1 cellular context compared by ENCODE assay signal in the genomic region with DNA sequence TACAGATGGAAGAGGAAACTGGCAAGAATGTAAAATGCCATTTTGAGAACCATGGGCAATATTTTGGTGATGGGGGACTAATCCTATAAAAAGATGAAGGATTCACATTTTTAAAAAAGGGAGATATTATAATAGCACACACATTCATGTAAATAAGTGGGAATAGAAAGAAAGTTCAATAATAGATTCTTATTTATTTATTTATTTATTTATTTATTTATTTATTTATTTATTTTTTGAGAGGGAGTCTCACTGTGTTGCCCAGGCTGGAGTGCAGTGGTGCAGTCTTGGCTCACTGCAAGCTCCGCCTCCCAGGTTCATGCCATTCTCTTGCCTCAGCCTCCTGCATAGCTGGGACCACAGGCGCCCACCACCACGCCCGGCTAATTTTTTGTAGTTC. TPM values are rescaled to one million over a fixed set of nuclear protein-coding genes. Genes with fewer than 3 reads are reported as not detected.
"Had no signal": no experiment of that assay in that cellular context is flagged by ENCODE, and none has a peak within 500 bp of the region (broad histone marks: within the 10 kb centered on the region; RNA-seq: fewer than 3 reads in every experiment).

No MANE protein-coding gene starts in this region.

RNA-seq across cellular contexts. Expression of a gene that starts 24.3 kb away (rescaled TPM):
- total RNA-seq: epithelial cell of proximal tubule had no signal
